ENCODE assay signal across 9 cellular contexts in genomic region chr17:78922876-78923498, GRCh38. TPM values are rescaled to one million over a fixed set of nuclear protein-coding genes. Genes with fewer than 3 reads are reported as not detected.
DNase-seq lines count a peak whose midpoint lies in the region; ATAC-seq and TF ChIP-seq lines count a peak whose summit lies in the region.
"Had no signal": no experiment of that assay in that cellular context is flagged by ENCODE, and none has a peak within 500 bp of the region (broad histone marks: within the 10 kb centered on the region; RNA-seq: fewer than 3 reads in every experiment).

No MANE protein-coding gene starts in this region.

- H3K27me3 Mint-ChIP-seq in IgD-negative memory B cell (peaks cover 4% of the 10 kb centered on the region), activated B cell treated with CpG ODN at 0.5 μM for 24 hours (peaks cover 14% of the 10 kb centered on the region)
- H3K27me3 Mint-ChIP-seq in stimulated activated memory B cell treated with anti-CD40 and anti-IgM and Interleukin-4, amounts not matched to agents 10 μg/mL and 1 μg/mL and 100 μg/mL, for 72 hours, result peaks cover 16% of the 10 kb centered on the region

- H3K9me3 ChIP-seq in iPS-20b (ENCODE audit: insufficient read depth, low read depth, low read length), result no peaks in the 10 kb centered on the region

- TF ChIP-seq CTCF in activated B cell treated with CpG ODN at 0.5 μM for 24 hours (IDR thresholded peaks at IDR 0.05), result no peak

- peaks cover 6% of the 10 kb centered on the region for H3K4me1 ChIP-seq in iPS-20b (ENCODE audit: insufficient read depth, low read length)

- H3K36me3 Mint-ChIP-seq in IgD-negative memory B cell, result no peaks in the 10 kb centered on the region
- H3K36me3 Mint-ChIP-seq in activated B cell treated with CpG ODN at 0.5 μM for 24 hours (ENCODE audit: low read depth), result no peaks in the 10 kb centered on the region
- no peaks in the 10 kb centered on the region for H3K36me3 Mint-ChIP-seq in stimulated activated memory B cell treated with anti-CD40 and anti-IgM and Interleukin-4, amounts not matched to agents 10 μg/mL and 1 μg/mL and 100 μg/mL, for 72 hours

- no peak overlapping the region for H3K27ac ChIP-seq in iPS-20b (ENCODE audit: low read length)

- DNase-seq in activated B cell treated with CpG ODN at 0.5 μM for 24 hours, result no peak
- no peak for DNase-seq in NCI-H1930 (lab: John Stamatoyannopoulos, UW)
- no peak for DNase-seq in DMS 273 (lab: John Stamatoyannopoulos, UW; ENCODE audit: unreplicated experiment)

- intact Hi-C loops in activated B cell treated with CpG ODN at 0.5 μM for 24 hours (cut with micrococcal nuclease), result loop anchor here (1.0 kb wide), 2 partner anchors 34 to 82 kb away; no protein-coding TSS in a partner anchor

- POLR2A ChIA-PET in activated B cell treated with CpG ODN at 0.5 μM for 24 hours (lab: Charles Lee), result interaction anchor here (0.6 to 1.3 kb wide), 4 partner anchors 32 to 419 kb away, joined by 3 to 5 read pairs (median 3); no protein-coding TSS in a partner anchor

- H3K4me1 Mint-ChIP-seq in IgD-negative memory B cell (peaks cover 5 to 12% (median 5%) of the 10 kb centered on the region in 3 donors), activated B cell treated with CpG ODN at 0.5 μM for 24 hours (peaks cover 15% of the 10 kb centered on the region)
- H3K4me1 Mint-ChIP-seq in stimulated activated memory B cell treated with anti-CD40 and anti-IgM and Interleukin-4, amounts not matched to agents 10 μg/mL and 1 μg/mL and 100 μg/mL, for 72 hours, result peaks cover 25% of the 10 kb centered on the region

- H3K9ac ChIP-seq in iPS-20b (ENCODE audit: low read depth, low read length), result no peak overlapping the region; the same call in 1 of the 2 replicates

- no peak for ATAC-seq in activated B cell treated with CpG ODN at 0.5 μM for 24 hours (ENCODE audit: low read depth)
- no peak for ATAC-seq in stimulated activated memory B cell treated with anti-CD40 and anti-IgM and Interleukin-4, amounts not matched to agents 10 μg/mL and 1 μg/mL and 100 μg/mL, for 72 hours
- ATAC-seq in HG02852 (IDR thresholded peaks at IDR 0.05; ENCODE audit: unreplicated experiment), result no peak
- no peak for ATAC-seq in HG02678 (IDR thresholded peaks at IDR 0.05; ENCODE audit: unreplicated experiment)

- H3K9me3 Mint-ChIP-seq in IgD-negative memory B cell (no peaks in the 10 kb centered on the region), activated B cell treated with CpG ODN at 0.5 μM for 24 hours (no peaks in the 10 kb centered on the region)
- no peaks in the 10 kb centered on the region for H3K9me3 Mint-ChIP-seq in stimulated activated memory B cell treated with anti-CD40 and anti-IgM and Interleukin-4, amounts not matched to agents 10 μg/mL and 1 μg/mL and 100 μg/mL, for 72 hours

- H3K4me3 ChIP-seq in iPS-20b (ENCODE audit: low read length), result peak overlapping the region; percentile 70; the same call in 1 of the 2 replicates

- H3K4me3 Mint-ChIP-seq in IgD-negative memory B cell, result peak overlapping the region; percentile 84 to 97 (median 85)
- peak overlapping the region; percentile 51 for H3K4me3 Mint-ChIP-seq in activated B cell treated with CpG ODN at 0.5 μM for 24 hours
- H3K4me3 Mint-ChIP-seq in stimulated activated memory B cell treated with anti-CD40 and anti-IgM and Interleukin-4, amounts not matched to agents 10 μg/mL and 1 μg/mL and 100 μg/mL, for 72 hours, result peak overlapping the region; percentile 39

- peaks cover 4% of the 10 kb centered on the region; the same call in 1 of the 2 replicates for H3K27me3 ChIP-seq in iPS-20b (ENCODE audit: insufficient read depth, low read length)

- CTCF ChIA-PET in activated B cell treated with CpG ODN at 0.5 μM for 24 hours (lab: Charles Lee), result interaction anchor here (1.8 kb wide), 1 partner anchor 57 kb away, joined by 9 read pairs; no protein-coding TSS in a partner anchor

- H3K36me3 ChIP-seq in iPS-20b (ENCODE audit: insufficient read depth, low read depth, low read length), result no peaks in the 10 kb centered on the region

- H3K27ac Mint-ChIP-seq in IgD-negative memory B cell, result peak overlapping the region in 2 of 3 donors; percentile 41 to 84
- peak overlapping the region; percentile 68 for H3K27ac Mint-ChIP-seq in activated B cell treated with CpG ODN at 0.5 μM for 24 hours
- peak overlapping the region; percentile 81 for H3K27ac Mint-ChIP-seq in stimulated activated memory B cell treated with anti-CD40 and anti-IgM and Interleukin-4, amounts not matched to agents 10 μg/mL and 1 μg/mL and 100 μg/mL, for 72 hours
- H3K27ac Mint-ChIP-seq: activated CD4-positive, alpha-beta T cell treated with anti-CD3 and anti-CD28 coated beads for 36 hours had no signal

RNA-seq across cellular contexts. Expression of gene TIMP2, which starts 2.2 kb away (rescaled TPM):
- polyA plus RNA-seq in IgD-negative memory B cell, result 0.34 TPM
- total RNA-seq in activated B cell treated with CpG ODN at 0.5 μM for 24 hours, result 3.5 and 4.2 TPM in 2 replicates

RNA-seq across cellular contexts. Expression of gene CEP295NL, which starts 20.0 kb away (rescaled TPM):
- polyA plus RNA-seq in IgD-negative memory B cell, result 1.6 TPM
- 0.46 and 0.55 TPM in 2 replicates for total RNA-seq in activated B cell treated with CpG ODN at 0.5 μM for 24 hours
- total RNA-seq: activated CD4-positive, alpha-beta T cell treated with anti-CD3 and anti-CD28 coated beads for 36 hours had no signal

RNA-seq across cellular contexts. Expression of gene LGALS3BP, which starts 56.7 kb away (rescaled TPM):
- polyA plus RNA-seq in IgD-negative memory B cell, result 3.9 TPM
- total RNA-seq in activated B cell treated with CpG ODN at 0.5 μM for 24 hours, result 1.3 and 3.5 TPM in 2 replicates
